ENCODE assay signal across 18 cellular contexts in genomic region chr1:109185357-109185756, GRCh38. TPM values are rescaled to one million over a fixed set of nuclear protein-coding genes. Genes with fewer than 3 reads are reported as not detected.
DNase-seq lines count a peak whose midpoint lies in the region; ATAC-seq and TF ChIP-seq lines count a peak whose summit lies in the region.
"Had no signal": no experiment of that assay in that cellular context is flagged by ENCODE, and none has a peak within 500 bp of the region (broad histone marks: within the 10 kb centered on the region; RNA-seq: fewer than 3 reads in every experiment).

No MANE protein-coding gene starts in this region.

- TF ChIP-seq POLR2A in esophagus muscularis mucosa (IDR thresholded peaks at IDR 0.05; ENCODE audit: low read depth), result no peak
- TF ChIP-seq POLR2A in sigmoid colon (IDR thresholded peaks at IDR 0.05), result no peak

- ATAC-seq in RWPE2 (ENCODE audit: low read depth) (peak; percentile 38; the same call in 1 of the 3 replicates), HG03469 (IDR thresholded peaks at IDR 0.05; ENCODE audit: unreplicated experiment) (no peak)
- ATAC-seq: CD8-positive, alpha-beta T cell; effector memory CD8-positive, alpha-beta T cell had no signal

- intact Hi-C loops in CD14-positive monocyte (cut with micrococcal nuclease) (loop anchor here in 1 of 2 donors (2.0 kb wide), 1 partner anchor 73 kb away; a partner anchor contains a TSS), esophagus muscularis mucosa (cut with DNase I) (no loop called here), sigmoid colon (cut with DNase I) (loop anchor here (5.0 kb wide), 1 partner anchor 68 kb away; no protein-coding TSS in a partner anchor)

- peak overlapping the region; percentile 32 to 70 for H3K4me3 Mint-ChIP-seq in CD14-positive monocyte
- H3K4me3 Mint-ChIP-seq: activated CD4-positive, alpha-beta T cell treated with anti-CD3 and anti-CD28 coated beads, Interleukin-2, amount 10 ng/mL, durations not matched to agents 7 days and 5 days; CD8-positive, alpha-beta T cell; effector memory CD8-positive, alpha-beta T cell; natural killer cell had no signal

- no peaks in the 10 kb centered on the region for H3K36me3 Mint-ChIP-seq in CD14-positive monocyte
- H3K36me3 Mint-ChIP-seq: natural killer cell had no signal

- TF ChIP-seq CTCF in CD14-positive monocyte (IDR thresholded peaks at IDR 0.05) (no peak), RWPE2 (IDR thresholded peaks at IDR 0.05; ENCODE audit: poor library complexity, severe bottlenecking) (no peak), esophagus muscularis mucosa (IDR thresholded peaks at IDR 0.05) (no peak), sigmoid colon (IDR thresholded peaks at IDR 0.05) (no peak)

- peaks cover under 1 to 14% (median 9%) of the 10 kb centered on the region in 3 donors for H3K27me3 Mint-ChIP-seq in CD14-positive monocyte (ENCODE audit: low read depth in 3 of 3)
- H3K27me3 Mint-ChIP-seq: activated CD4-positive, alpha-beta T cell treated with anti-CD3 and anti-CD28 coated beads, Interleukin-2, amount 10 ng/mL, durations not matched to agents 7 days and 5 days; effector memory CD8-positive, alpha-beta T cell had no signal

- H3K27ac ChIP-seq in RWPE2 (ENCODE audit: poor library complexity, severe bottlenecking) (no peak overlapping the region), esophagus muscularis mucosa (replicated peaks in 1 of 4) (peak overlapping the region; percentile 77 to 79 (median 78)), sigmoid colon (peak overlapping the region in 3 of 4 donors; percentile 77 to 79 (median 78))

- DNase-seq in CD14-positive monocyte (ENCODE audit: low spot score) (no peak), RWPE2 (ENCODE audit: low spot score) (no peak), esophagus muscularis mucosa (ENCODE audit: extremely low spot score) (no peak), sigmoid colon (no peak), SKM-1 treated with dmso at 0.1 percent for 144 hours (lab: John Stamatoyannopoulos, UW; ENCODE audit: unreplicated experiment) (no peak), SK-N-DZ (ENCODE audit: low spot score) (no peak), cortex of kidney (lab: John Stamatoyannopoulos, UW) (no peak)
- DNase-seq: activated CD4-positive, alpha-beta T cell treated with anti-CD3 and anti-CD28 coated beads, Interleukin-2, amount 10 ng/mL, durations not matched to agents 7 days and 5 days; CD8-positive, alpha-beta T cell; central memory CD4-positive, alpha-beta T cell; DND-41; effector memory CD8-positive, alpha-beta T cell; islet precursor cell; mesendoderm; natural killer cell; NCI-H1092 treated with DMSO at 0.1 percent for 48 hours had no signal

- peak overlapping the region in 6 of 7 donors; percentile 77 to 94 (median 92) for H3K27ac Mint-ChIP-seq in CD14-positive monocyte
- H3K27ac Mint-ChIP-seq: activated CD4-positive, alpha-beta T cell treated with anti-CD3 and anti-CD28 coated beads, Interleukin-2, amount 10 ng/mL, durations not matched to agents 7 days and 5 days; CD8-positive, alpha-beta T cell; effector memory CD8-positive, alpha-beta T cell; natural killer cell had no signal

- H3K9me3 ChIP-seq in RWPE2 (ENCODE audit: severe bottlenecking), result no peaks in the 10 kb centered on the region
- H3K9me3 ChIP-seq in esophagus muscularis mucosa, result no peaks in the 10 kb centered on the region
- H3K9me3 ChIP-seq in sigmoid colon, result no peaks in the 10 kb centered on the region

- WGBS in esophagus muscularis mucosa, result 53% methylated on average over 8 of the region's 8 CpGs
- WGBS in sigmoid colon, 2 donors, result 86 to 89% methylated on average over 8 of the region's 8 CpGs

- H3K4me3 ChIP-seq in RWPE2 (ENCODE audit: severe bottlenecking) (no peak overlapping the region), esophagus muscularis mucosa (no peak overlapping the region), sigmoid colon (no peak overlapping the region)
- H3K4me3 ChIP-seq: smooth muscle cell had no signal

- TF ChIP-seq EP300 in esophagus muscularis mucosa (IDR thresholded peaks at IDR 0.05) (no peak), sigmoid colon (IDR thresholded peaks at IDR 0.05) (no peak)

- H3K4me1 Mint-ChIP-seq in CD14-positive monocyte, result peaks cover 53% of the 10 kb centered on the region
- H3K4me1 Mint-ChIP-seq: natural killer cell had no signal

- no peaks in the 10 kb centered on the region for H3K27me3 ChIP-seq in RWPE2 (ENCODE audit: insufficient read depth, poor library complexity, severe bottlenecking)
- H3K27me3 ChIP-seq in esophagus muscularis mucosa, result no peaks in the 10 kb centered on the region
- no peaks in the 10 kb centered on the region for H3K27me3 ChIP-seq in sigmoid colon

- H3K4me1 ChIP-seq in RWPE2 (ENCODE audit: insufficient read depth, poor library complexity, severe bottlenecking) (no peaks in the 10 kb centered on the region), esophagus muscularis mucosa (peaks cover 2 to 62% (median 52%) of the 10 kb centered on the region in 4 donors), sigmoid colon (peaks cover 0 to 18% (median 18%) of the 10 kb centered on the region in 4 donors)

- H3K9me3 Mint-ChIP-seq in CD14-positive monocyte, result no peaks in the 10 kb centered on the region
- H3K9me3 Mint-ChIP-seq: activated CD4-positive, alpha-beta T cell treated with anti-CD3 and anti-CD28 coated beads, Interleukin-2, amount 10 ng/mL, durations not matched to agents 7 days and 5 days; CD8-positive, alpha-beta T cell; effector memory CD8-positive, alpha-beta T cell; natural killer cell had no signal

- H3K36me3 ChIP-seq in RWPE2 (ENCODE audit: low read depth) (no peaks in the 10 kb centered on the region), esophagus muscularis mucosa (no peaks in the 10 kb centered on the region), sigmoid colon (no peaks in the 10 kb centered on the region)

RNA-seq across cellular contexts. Expression of gene SARS1, which starts 28.4 kb away (rescaled TPM):
- polyA plus RNA-seq in CD14-positive monocyte (100 to 1,000 TPM in 1 of 2 donors, 10 to 100 TPM in 1; 99.1 to 107 TPM), sigmoid colon (100 to 1,000 TPM; 100 to 135 (median 108) TPM)
- total RNA-seq in esophagus muscularis mucosa (100 to 1,000 TPM; 125 to 180 (median 144) TPM), sigmoid colon (100 to 1,000 TPM; 106 to 160 (median 148) TPM)
- 236 and 294 TPM in 2 replicates for polyA plus RNA-seq in SK-N-DZ (2014; cell fraction: cytosol; rRNA removed)
- polyA plus RNA-seq in SK-N-DZ (2014; cell fraction: nucleus; rRNA removed), result 179 and 180 TPM in 2 replicates
